In the genomic region with DNA sequence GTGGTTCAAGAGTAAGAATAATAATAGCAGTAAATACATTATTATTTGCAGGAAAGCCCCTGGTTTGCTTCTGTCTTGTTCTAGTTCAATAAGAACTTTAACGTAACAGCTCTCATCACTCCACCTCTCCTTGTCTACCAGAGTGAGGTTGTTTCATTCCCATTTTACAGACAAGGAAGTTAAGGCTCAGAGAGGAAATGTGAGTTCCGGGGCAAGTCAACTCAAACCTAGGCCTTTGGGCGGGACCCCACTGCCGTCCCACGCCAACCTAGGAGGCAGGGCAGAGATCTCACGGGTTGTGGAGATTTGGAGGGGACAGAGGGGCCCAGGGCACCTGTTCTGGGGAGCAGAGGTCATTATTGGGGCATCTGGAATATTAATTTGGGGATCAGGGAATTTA, we compare ENCODE assay signal across 13 cellular contexts. TPM values are rescaled to one million over a fixed set of nuclear protein-coding genes. Genes with fewer than 3 reads are reported as not detected.
DNase-seq lines count a peak whose midpoint lies in the region; ATAC-seq and TF ChIP-seq lines count a peak whose summit lies in the region.
"Had no signal": no experiment of that assay in that cellular context is flagged by ENCODE, and none has a peak within 500 bp of the region (broad histone marks: within the 10 kb centered on the region; RNA-seq: fewer than 3 reads in every experiment).

No MANE protein-coding gene starts in this region.

- H3K14ac ChIP-seq in H9 (ENCODE audit: insufficient read depth, low read length): no peak overlapping the region

- POLR2A ChIA-PET in T-cell (lab: Charles Lee): no interaction called here

- no CpG with 5 or more reads among the region's 6 CpGs for WGBS in H9 (ENCODE audit: extremely low coverage, insufficient read length, low lambda C conversion rate)

- H2AK5ac ChIP-seq in H9 (ENCODE audit: insufficient read length, low read length): no peak overlapping the region

- H3K27me3 ChIP-seq in H9 (ENCODE audit: insufficient read depth, low read length): no peaks in the 10 kb centered on the region
- H3K27me3 ChIP-seq: uterus had no signal

- H3K27ac Mint-ChIP-seq in stimulated activated naive CD8-positive, alpha-beta T cell treated with anti-CD3 and anti-CD28 coated beads, Interleukin-15, Interleukin-2, amounts not matched to agents 100 ng/mL and 50 ng/mL, for 24 hours: peak overlapping the region; percentile 100
- H3K27ac Mint-ChIP-seq in T-cell (peak overlapping the region; percentile 98), H9 (peak overlapping the region in 1 of 3 experiments; percentile 43; a peak in 1 of 7 replicates)
- H3K27ac Mint-ChIP-seq in effector memory CD8-positive, alpha-beta T cell: peak overlapping the region; percentile 96 to 100

- no peak overlapping the region for H2BK12ac ChIP-seq in H9 (ENCODE audit: insufficient read length, low read depth, low read length)

- no peaks in the 10 kb centered on the region for H3K9me3 Mint-ChIP-seq in stimulated activated naive CD8-positive, alpha-beta T cell treated with anti-CD3 and anti-CD28 coated beads, Interleukin-15, Interleukin-2, amounts not matched to agents 100 ng/mL and 50 ng/mL, for 24 hours
- H3K9me3 Mint-ChIP-seq in T-cell (no peaks in the 10 kb centered on the region), H9 (no peaks in the 10 kb centered on the region; a peak in 1 of 5 replicates)
- no peaks in the 10 kb centered on the region for H3K9me3 Mint-ChIP-seq in effector memory CD8-positive, alpha-beta T cell

- no peak overlapping the region for H3K18ac ChIP-seq in H9 (ENCODE audit: insufficient read length, low read depth, low read length)

- peaks cover 5% of the 10 kb centered on the region for H3K23me2 ChIP-seq in H9 (ENCODE audit: insufficient read length, low read depth, low read length, poor library complexity, severe bottlenecking)

- H3K4me3 Mint-ChIP-seq in stimulated activated naive CD8-positive, alpha-beta T cell treated with anti-CD3 and anti-CD28 coated beads, Interleukin-15, Interleukin-2, amounts not matched to agents 100 ng/mL and 50 ng/mL, for 24 hours: peak overlapping the region; percentile 100
- H3K4me3 Mint-ChIP-seq in T-cell: peak overlapping the region; percentile 96 to 98 (median 98)
- peak overlapping the region; percentile 100 for H3K4me3 Mint-ChIP-seq in effector memory CD8-positive, alpha-beta T cell
- H3K4me3 Mint-ChIP-seq in H9: no peak overlapping the region

- peaks cover 52% of the 10 kb centered on the region for H3K4me1 Mint-ChIP-seq in stimulated activated naive CD8-positive, alpha-beta T cell treated with anti-CD3 and anti-CD28 coated beads, Interleukin-15, Interleukin-2, amounts not matched to agents 100 ng/mL and 50 ng/mL, for 24 hours (ENCODE audit: low read depth)
- peaks cover 54 to 64% (median 60%) of the 10 kb centered on the region in 3 donors for H3K4me1 Mint-ChIP-seq in T-cell
- peaks cover 58 to 62% of the 10 kb centered on the region in 2 donors for H3K4me1 Mint-ChIP-seq in effector memory CD8-positive, alpha-beta T cell (ENCODE audit: low read depth in 2 of 2)
- peaks cover 18 to 32% of the 10 kb centered on the region in 2 experiments for H3K4me1 Mint-ChIP-seq in H9

- H3K4ac ChIP-seq in H9 (ENCODE audit: low read depth, low read length): no peak overlapping the region

- peaks cover 3% of the 10 kb centered on the region for H3K79me1 ChIP-seq in H9 (ENCODE audit: insufficient read depth, low read depth, low read length, poor library complexity, severe bottlenecking)

- no peaks in the 10 kb centered on the region for H3K9me3 ChIP-seq in H9 (ENCODE audit: control insufficient read depth, low read depth, low read length)
- H3K9me3 ChIP-seq: uterus had no signal

- H2BK20ac ChIP-seq in H9 (ENCODE audit: low read depth, low read length, poor library complexity, severe bottlenecking): no peak overlapping the region

- DNase-seq in stimulated activated naive CD8-positive, alpha-beta T cell treated with anti-CD3 and anti-CD28 coated beads, Interleukin-15, Interleukin-2, amounts not matched to agents 100 U/mL and 50 U/mL, for 24 hours: no peak
- no peak for DNase-seq in T-cell
- no peak for DNase-seq in effector memory CD8-positive, alpha-beta T cell
- no peak for DNase-seq in H9
- no peak for DNase-seq in occipital lobe (lab: John Stamatoyannopoulos, UW)
- DNase-seq in central memory CD4-positive, alpha-beta T cell: no peak
- DNase-seq: foreskin melanocyte; NCI-H1417 treated with DMSO at 0.1 percent for 48 hours; NCI-H526; stimulated activated CD4-positive, alpha-beta T cell treated with anti-CD3 and anti-CD28 coated beads, Interleukin-2, amount 100 ng/mL, for 24 hours; uterus had no signal

- H3K79me2 ChIP-seq in H9 (ENCODE audit: insufficient read depth, low read length): peaks cover 4% of the 10 kb centered on the region; the same call in 1 of the 2 replicates

- H2BK5ac ChIP-seq in H9 (ENCODE audit: insufficient read length, low read length): no peak overlapping the region

- H3K27ac ChIP-seq in H9 (ENCODE audit: insufficient read length, low read depth, low read length): no peak overlapping the region
- H3K27ac ChIP-seq: uterus had no signal

- H2BK120ac ChIP-seq in H9 (ENCODE audit: low read depth, low read length, poor library complexity, severe bottlenecking): no peak overlapping the region

- no peak overlapping the region for H4K8ac ChIP-seq in H9 (replicated peaks; ENCODE audit: insufficient read length, low read depth, low read length)

- no peak overlapping the region for H4K91ac ChIP-seq in H9 (ENCODE audit: insufficient read length, low read depth, low read length)

- H3K4me1 ChIP-seq in H9 (ENCODE audit: insufficient read depth, low read length): peaks cover 4% of the 10 kb centered on the region; the same call in 1 of the 2 replicates
- H3K4me1 ChIP-seq: uterus had no signal

- no peak overlapping the region for H3K56ac ChIP-seq in H9 (ENCODE audit: insufficient read length, low read depth, low read length)

- no peak for TF ChIP-seq CTCF in H9 (conservative IDR thresholded peaks at IDR 0.05)

- H2BK15ac ChIP-seq in H9 (ENCODE audit: low read depth, low read length): no peak overlapping the region

- no peak for ATAC-seq in stimulated activated naive CD8-positive, alpha-beta T cell treated with anti-CD3 and anti-CD28 coated beads, Interleukin-15, Interleukin-2, amounts not matched to agents 100 U/mL and 50 U/mL, for 24 hours
- no peak for ATAC-seq in T-cell (replicated peaks in 1 of 4)
- no peak for ATAC-seq in effector memory CD8-positive, alpha-beta T cell (replicated peaks)
- no peak for ATAC-seq in GM19452 (IDR thresholded peaks at IDR 0.05; ENCODE audit: unreplicated experiment)

- CTCF ChIA-PET in T-cell (lab: Charles Lee): no interaction called here

- no peaks in the 10 kb centered on the region for H3K27me3 Mint-ChIP-seq in stimulated activated naive CD8-positive, alpha-beta T cell treated with anti-CD3 and anti-CD28 coated beads, Interleukin-15, Interleukin-2, amounts not matched to agents 100 ng/mL and 50 ng/mL, for 24 hours
- H3K27me3 Mint-ChIP-seq in T-cell (no peaks in the 10 kb centered on the region), H9 (ENCODE audit: low read depth) (0 out of 2 replicates have a peak, but pooled peaks cover under 1% of the 10 kb centered on the region)
- no peaks in the 10 kb centered on the region for H3K27me3 Mint-ChIP-seq in effector memory CD8-positive, alpha-beta T cell

- no peak overlapping the region for H2AFZ ChIP-seq in H9 (ENCODE audit: low read length)

- peaks cover 36% of the 10 kb centered on the region for H3K36me3 Mint-ChIP-seq in stimulated activated naive CD8-positive, alpha-beta T cell treated with anti-CD3 and anti-CD28 coated beads, Interleukin-15, Interleukin-2, amounts not matched to agents 100 ng/mL and 50 ng/mL, for 24 hours (ENCODE audit: low read depth)
- H3K36me3 Mint-ChIP-seq in T-cell (peaks cover 29% of the 10 kb centered on the region), H9 (ENCODE audit: insufficient read depth in 1 of 3, low read depth in 3 of 3) (peaks cover 6 to 15% (median 8%) of the 10 kb centered on the region in 3 experiments)
- H3K36me3 Mint-ChIP-seq in effector memory CD8-positive, alpha-beta T cell (ENCODE audit: insufficient read depth): peaks cover 67% of the 10 kb centered on the region

- no peaks in the 10 kb centered on the region for H4K20me1 ChIP-seq in H9 (ENCODE audit: control insufficient read depth, insufficient read depth, insufficient read length)

- H3K9ac ChIP-seq in H9 (ENCODE audit: extremely low read depth, insufficient read length, low read length): no peak overlapping the region

- H4K5ac ChIP-seq in H9 (ENCODE audit: insufficient read length, low read depth, low read length): no peak overlapping the region

- no peak overlapping the region for H3K4me2 ChIP-seq in H9 (ENCODE audit: insufficient read depth, insufficient read length, low read length)

- no peak overlapping the region for H3K23ac ChIP-seq in H9 (ENCODE audit: insufficient read length, low read depth, low read length)

- no peak overlapping the region for H3T11ph ChIP-seq in H9 (ENCODE audit: low read length)

RNA-seq across cellular contexts. Expression of a gene that starts 1.5 kb away (rescaled TPM):
- 100 to 1,000 TPM; 243 to 417 (median 329) TPM for total RNA-seq in T-cell
- total RNA-seq in H9 (2021): 25.7 and 31.1 TPM in 2 replicates
- 0.16 TPM for total RNA-seq in occipital lobe

RNA-seq across cellular contexts. Expression of a gene that starts 2.7 kb away (rescaled TPM):
- total RNA-seq in T-cell (100 to 1,000 TPM; 317 to 352 (median 319) TPM), H9 (2021) (341 and 345 TPM in 2 replicates), occipital lobe (149 TPM)

RNA-seq across cellular contexts. Expression of a gene that starts 31.2 kb away (rescaled TPM):
- total RNA-seq in T-cell: 100 to 1,000 TPM in 4 of 5 donors, 10 to 100 TPM in 1; 100.0 to 201 (median 175) TPM
- total RNA-seq in H9 (2021): 369 and 386 TPM in 2 replicates
- total RNA-seq in occipital lobe: 53.2 TPM

Comparison
In these comparisons a context has a peak if more than half of its experiments do, and no peak if none do; other contexts are left out.
1. H3K4me3 Mint-ChIP-seq: peak in stimulated activated naive CD8-positive, alpha-beta T cell treated with anti-CD3 and anti-CD28 coated beads, Interleukin-15, Interleukin-2, amounts not matched to agents 100 ng/mL and 50 ng/mL, for 24 hours (single experiment), T-cell (3 of 3) and effector memory CD8-positive, alpha-beta T cell (2 of 2); none in H9 (0 of 2).
2. RNA of a gene that starts 1.5 kb away (total RNA-seq): 243 to 417 TPM in T-cell and 25.7 to 31.1 TPM in H9; 0.16 TPM in occipital lobe (single experiment); every median in the first group is over 10 times any median in the second.